12 cellular contexts compared by ENCODE assay signal in genomic region chr6:131910219-131910589, GRCh38. TPM values are rescaled to one million over a fixed set of nuclear protein-coding genes. Genes with fewer than 3 reads are reported as not detected.
DNase-seq lines count a peak whose midpoint lies in the region; ATAC-seq and TF ChIP-seq lines count a peak whose summit lies in the region.
"Had no signal": no experiment of that assay in that cellular context is flagged by ENCODE, and none has a peak within 500 bp of the region (broad histone marks: within the 10 kb centered on the region; RNA-seq: fewer than 3 reads in every experiment).

No MANE protein-coding gene starts in this region.

- H3K27ac Mint-ChIP-seq in endothelial cell (ENCODE audit: unreplicated experiment), result no peak overlapping the region
- H3K27ac Mint-ChIP-seq: progenitor cell of endocrine pancreas, T-cell had no signal

- no peak overlapping the region for H3K4me3 Mint-ChIP-seq in endothelial cell (ENCODE audit: unreplicated experiment)
- H3K4me3 Mint-ChIP-seq: T-cell had no signal

- H3K27me3 Mint-ChIP-seq in endothelial cell (ENCODE audit: unreplicated experiment), result peaks cover 2% of the 10 kb centered on the region

- no peaks in the 10 kb centered on the region for H3K9me3 Mint-ChIP-seq in endothelial cell (ENCODE audit: unreplicated experiment)
- H3K9me3 Mint-ChIP-seq: activated naive CD8-positive, alpha-beta T cell treated with anti-CD3 and anti-CD28 coated beads, Interleukin-2, amount 50 U/mL, for 24 hours; T-cell had no signal

- H3K36me3 Mint-ChIP-seq in endothelial cell (ENCODE audit: low read depth, unreplicated experiment), result no peaks in the 10 kb centered on the region
- H3K36me3 Mint-ChIP-seq: T-cell had no signal

- intact Hi-C loops in posterior cingulate gyrus (cut with DNase I), result loop anchor here (1.0 kb wide), 1 partner anchor 216 kb away; no protein-coding TSS in a partner anchor

- DNase-seq in endothelial cell (ENCODE audit: low spot score) (no peak), posterior cingulate gyrus (no peak), HUDEP-2 (lab: John Stamatoyannopoulos, UW; ENCODE audit: unreplicated experiment in 76 of 76) (no peak)
- DNase-seq: cerebellar nuclear complex had no signal

- peaks cover 3% of the 10 kb centered on the region for H3K4me1 Mint-ChIP-seq in endothelial cell (ENCODE audit: unreplicated experiment)

- peak; percentile 35 for TF ChIP-seq CTCF in endothelial cell (IDR thresholded peaks at IDR 0.05; ENCODE audit: unreplicated experiment)

- ATAC-seq in GM18502 (IDR thresholded peaks at IDR 0.05; ENCODE audit: poor library complexity, unreplicated experiment) (peak; percentile 17), GM21526 (IDR thresholded peaks at IDR 0.05; ENCODE audit: low FRiP score, unreplicated experiment) (peak; percentile 15), HG03354 (IDR thresholded peaks at IDR 0.05; ENCODE audit: poor library complexity, severe bottlenecking, unreplicated experiment) (peak; percentile 22), SK-N-SH treated with all-trans-retinoic acid at 6 μM for 48 hours (no peak), GM21619 (IDR thresholded peaks at IDR 0.05; ENCODE audit: unreplicated experiment) (no peak)

TF ChIP-seq in SK-N-SH treated with all-trans-retinoic acid at 6 μM for 48 hours, 23 proteins besides CTCF, POLR2A, EP300 and RAD21:
- TF ChIP-seq ZC3H10 (CRISPR knock-in tag; IDR thresholded peaks at IDR 0.05), result no peak
- TF ChIP-seq TSHZ2 (CRISPR knock-in tag; IDR thresholded peaks at IDR 0.05), result no peak
- no peak for TF ChIP-seq CSDC2 (CRISPR knock-in tag; IDR thresholded peaks at IDR 0.05)
- no peak for TF ChIP-seq ZNF70 (CRISPR knock-in tag; IDR thresholded peaks at IDR 0.05)
- no peak for TF ChIP-seq ZNF565 (CRISPR knock-in tag; conservative IDR thresholded peaks at IDR 0.05; ENCODE audit: low read depth)
- no peak for TF ChIP-seq ZNF8 (CRISPR knock-in tag; IDR thresholded peaks at IDR 0.05)
- no peak for TF ChIP-seq GLIS3 (CRISPR knock-in tag; IDR thresholded peaks at IDR 0.05)
- no peak for TF ChIP-seq PPARA (CRISPR knock-in tag; IDR thresholded peaks at IDR 0.05; ENCODE audit: borderline replicate concordance)

RNA-seq across cellular contexts. Expression of gene CCN2, which starts 41.0 kb away (rescaled TPM):
- 12.0 TPM for total RNA-seq in endothelial cell (ENCODE audit: unreplicated experiment)

Comparison
In these comparisons a context has a peak if more than half of its experiments do, and no peak if none do; other contexts are left out.
1. ATAC-seq: peak in GM18502 (single experiment), GM21526 (single experiment) and HG03354 (single experiment); none in SK-N-SH treated with all-trans-retinoic acid at 6 μM for 48 hours (single experiment) and GM21619 (single experiment).